11 cellular contexts compared by ENCODE assay signal in the genomic region with DNA sequence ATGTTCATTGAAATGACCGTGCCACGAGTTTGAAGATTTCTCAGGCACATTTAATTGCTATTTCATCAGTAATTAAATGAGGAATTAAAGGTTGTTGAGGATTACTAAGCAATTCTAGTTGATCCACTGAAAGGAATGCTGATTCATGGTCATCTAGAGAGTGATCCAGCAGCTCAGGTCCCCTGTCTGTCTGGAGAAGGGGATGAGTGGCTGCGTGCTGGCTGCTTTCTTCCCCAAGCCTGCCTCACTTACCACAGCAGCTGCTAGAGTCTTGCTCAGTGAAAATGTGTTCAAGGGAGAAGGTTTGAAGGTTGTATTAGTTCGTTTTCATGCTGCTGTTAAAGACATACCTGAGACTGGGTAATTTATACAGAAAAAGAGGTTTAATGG. TPM values are rescaled to one million over a fixed set of nuclear protein-coding genes. Genes with fewer than 3 reads are reported as not detected.
DNase-seq lines count a peak whose midpoint lies in the region; ATAC-seq and TF ChIP-seq lines count a peak whose summit lies in the region.
"Had no signal": no experiment of that assay in that cellular context is flagged by ENCODE, and none has a peak within 500 bp of the region (broad histone marks: within the 10 kb centered on the region; RNA-seq: fewer than 3 reads in every experiment).

No MANE protein-coding gene starts in this region.

- H3K4me2 ChIP-seq in PC-9: peak overlapping the region; percentile 75

- peaks cover 64% of the 10 kb centered on the region for H3K4me1 ChIP-seq in PC-9 (replicated peaks; ENCODE audit: insufficient read depth)
- H3K4me1 ChIP-seq in esophagus muscularis mucosa: peaks cover 27 to 77% (median 67%) of the 10 kb centered on the region in 4 donors

- H3K36me3 ChIP-seq in PC-9 (ENCODE audit: low read depth) (no peaks in the 10 kb centered on the region), esophagus muscularis mucosa (no peaks in the 10 kb centered on the region)
- H3K36me3 ChIP-seq: cardiac muscle cell had no signal

- ATAC-seq in left colon: no peak

- H3K4me3 ChIP-seq in PC-9 (peak overlapping the region; percentile 28; the same call in 1 of the 2 replicates), esophagus muscularis mucosa (no peak overlapping the region), retinal pigment epithelial cell (ENCODE audit: low read length) (no peak overlapping the region)
- H3K4me3 ChIP-seq: cardiac muscle cell had no signal

- intact Hi-C loops in Calu3 (cut with micrococcal nuclease; ENCODE audit: unreplicated experiment): no loop called here
- intact Hi-C loops in PC-9 (cut with micrococcal nuclease; ENCODE audit: unreplicated experiment): no loop called here
- intact Hi-C loops in esophagus muscularis mucosa (cut with DNase I): no loop called here
- intact Hi-C loops in left colon (cut with DNase I, micrococcal nuclease): no loop called here

- DNase-seq in Calu3 (peak; percentile 25), PC-9 (no peak), esophagus muscularis mucosa (ENCODE audit: extremely low spot score) (no peak), retinal pigment epithelial cell (ENCODE audit: low read depth) (peak; percentile 48), NCI-H510A (lab: John Stamatoyannopoulos, UW) (no peak), left colon (no peak), nephron progenitor cell (no peak), nucleus accumbens (lab: John Stamatoyannopoulos, UW) (no peak)
- DNase-seq: MM.1S had no signal

- H2AFZ ChIP-seq in PC-9: peak overlapping the region; percentile 14; the same call in 1 of the 2 replicates

- H3K27ac Mint-ChIP-seq in Calu3 (ENCODE audit: unreplicated experiment) (peak overlapping the region; percentile 88), nephron progenitor cell (no peak overlapping the region)
- H3K27ac Mint-ChIP-seq: stimulated activated naive CD8-positive, alpha-beta T cell treated with anti-CD3 and anti-CD28 coated beads, Interleukin-15, Interleukin-2, amounts not matched to agents 100 ng/mL and 50 ng/mL, for 24 hours had no signal

- peaks cover 67% of the 10 kb centered on the region for H3K4me1 Mint-ChIP-seq in Calu3 (ENCODE audit: low read depth, unreplicated experiment)
- peaks cover 44% of the 10 kb centered on the region for H3K4me1 Mint-ChIP-seq in nephron progenitor cell

- H3K9me2 ChIP-seq in PC-9 (ENCODE audit: insufficient read depth): no peaks in the 10 kb centered on the region

- H4K20me1 ChIP-seq in PC-9 (ENCODE audit: insufficient read depth): no peaks in the 10 kb centered on the region

- no peaks in the 10 kb centered on the region for H3K79me2 ChIP-seq in PC-9 (ENCODE audit: low read depth)

- POLR2A ChIA-PET in PC-9 (lab: Charles Lee; ENCODE audit: unreplicated experiment): interaction anchor here (0.7 kb wide), 1 partner anchor 12 kb away, joined by 3 read pairs; no protein-coding TSS in a partner anchor

- WGBS in esophagus muscularis mucosa: 74% methylated on average over 4 of the region's 4 CpGs

- H3K9me3 Mint-ChIP-seq in Calu3 (ENCODE audit: low read depth, unreplicated experiment) (peaks cover 3% of the 10 kb centered on the region), nephron progenitor cell (no peaks in the 10 kb centered on the region)
- H3K9me3 Mint-ChIP-seq: stimulated activated naive CD8-positive, alpha-beta T cell treated with anti-CD3 and anti-CD28 coated beads, Interleukin-15, Interleukin-2, amounts not matched to agents 100 ng/mL and 50 ng/mL, for 24 hours had no signal

- H3K4me3 Mint-ChIP-seq in Calu3 (ENCODE audit: low read depth, unreplicated experiment): peak overlapping the region; percentile 44
- no peak overlapping the region for H3K4me3 Mint-ChIP-seq in nephron progenitor cell
- H3K4me3 Mint-ChIP-seq: stimulated activated naive CD8-positive, alpha-beta T cell treated with anti-CD3 and anti-CD28 coated beads, Interleukin-15, Interleukin-2, amounts not matched to agents 100 ng/mL and 50 ng/mL, for 24 hours had no signal

- CTCF ChIA-PET in Calu3 (lab: Charles Lee) (interaction anchor here (0.7 to 1.5 kb wide), 5 partner anchors 14 to 76 kb away, joined by 3 read pairs; no protein-coding TSS in a partner anchor), PC-9 (lab: Charles Lee) (no interaction called here)

- H3K36me3 Mint-ChIP-seq in Calu3 (ENCODE audit: insufficient read depth, unreplicated experiment) (peaks cover 20% of the 10 kb centered on the region), nephron progenitor cell (ENCODE audit: low read depth) (no peaks in the 10 kb centered on the region)

- H3K27ac ChIP-seq in PC-9 (peak overlapping the region; percentile 97), esophagus muscularis mucosa (replicated peaks in 1 of 4) (peak overlapping the region in 3 of 4 donors; percentile 11 to 18 (median 15))
- H3K27ac ChIP-seq: cardiac muscle cell had no signal

- no TSS peak for BruUV-seq in Calu3 (replicated peaks; lab: Mats Ljungman, UMichigan)
- TSS peak; percentile 91 for BruUV-seq in PC-9 (replicated peaks; lab: Mats Ljungman, UMichigan)

- H3K9me3 ChIP-seq in PC-9 (ENCODE audit: insufficient read depth, low read depth) (0 out of 2 replicates have a peak, but pooled peaks cover 12% of the 10 kb centered on the region), esophagus muscularis mucosa (no peaks in the 10 kb centered on the region)

- H3K27me3 Mint-ChIP-seq in Calu3 (ENCODE audit: unreplicated experiment): no peaks in the 10 kb centered on the region
- peaks cover 26% of the 10 kb centered on the region for H3K27me3 Mint-ChIP-seq in nephron progenitor cell (ENCODE audit: low read depth, poor library complexity)

- peaks cover 49% of the 10 kb centered on the region for H3F3A ChIP-seq in PC-9 (ENCODE audit: insufficient read depth, low read depth)

- no peak for TF ChIP-seq EP300 in esophagus muscularis mucosa (IDR thresholded peaks at IDR 0.05)

- H3K27me3 ChIP-seq in PC-9 (ENCODE audit: insufficient read depth, low read depth): no peaks in the 10 kb centered on the region
- H3K27me3 ChIP-seq in esophagus muscularis mucosa: no peaks in the 10 kb centered on the region

- no peak for TF ChIP-seq POLR2A in esophagus muscularis mucosa (IDR thresholded peaks at IDR 0.05; ENCODE audit: low read depth)

- no peak for TF ChIP-seq CTCF in Calu3 (IDR thresholded peaks at IDR 0.05; ENCODE audit: unreplicated experiment)
- no peak for TF ChIP-seq CTCF in PC-9 (conservative IDR thresholded peaks at IDR 0.05)
- TF ChIP-seq CTCF in esophagus muscularis mucosa (IDR thresholded peaks at IDR 0.05): no peak
- no peak for TF ChIP-seq CTCF in retinal pigment epithelial cell (conservative IDR thresholded peaks at IDR 0.05; ENCODE audit: low read depth, low read length)
- no peak for TF ChIP-seq CTCF in nephron progenitor cell (IDR thresholded peaks at IDR 0.05)

RNA-seq across cellular contexts. Expression of gene TGFBI, which starts 7.8 kb away (rescaled TPM):
- total RNA-seq in Calu3 (2022): 41.4 and 95.2 TPM in 2 replicates
- total RNA-seq in PC-9 (2021): 430 and 437 TPM in 2 replicates
- 100 to 1,000 TPM in 2 of 4 donors, 10 to 100 TPM in 2; 62.3 to 128 (median 92.9) TPM for total RNA-seq in esophagus muscularis mucosa
- total RNA-seq in left colon: 10 to 100 TPM; 21.0 to 50.3 TPM

Comparison
In these comparisons a context has a peak if more than half of its experiments do, and no peak if none do; other contexts are left out.
1. DNase-seq: peak in Calu3 (single experiment) and retinal pigment epithelial cell (single experiment); none in PC-9 (0 of 2), esophagus muscularis mucosa (single experiment), NCI-H510A (single experiment), left colon (0 of 2), nephron progenitor cell (single experiment) and nucleus accumbens (0 of 56).